9 cellular contexts compared by ENCODE assay signal in genomic region chr10:11741608-11742007, GRCh38. TPM values are rescaled to one million over a fixed set of nuclear protein-coding genes. Genes with fewer than 3 reads are reported as not detected.
A peak's percentile ranks its signal among the peaks of the same experiment; 100 is the strongest.
DNase-seq lines count a peak whose midpoint lies in the region; ATAC-seq, FAIRE-seq and TF ChIP-seq lines count a peak whose summit lies in the region.
"Had no signal": no experiment of that assay in that cellular context is flagged by ENCODE, and none has a peak within 500 bp of the region (broad histone marks: within the 10 kb centered on the region; RNA-seq: fewer than 3 reads in every experiment).

No MANE protein-coding gene starts in this region.

- no peak for TF ChIP-seq CTCF in C4-2B (conservative IDR thresholded peaks at IDR 0.05)
- TF ChIP-seq CTCF in MM.1S (IDR thresholded peaks at IDR 0.05; ENCODE audit: low read length), result no peak
- no peak for TF ChIP-seq CTCF in endothelial cell of umbilical vein (IDR thresholded peaks at IDR 0.05; ENCODE audit: extremely low read depth in 1 of 2, insufficient read depth in 1 of 2, low read depth in 1 of 2, low read length in 2 of 2)
- no peak for TF ChIP-seq CTCF in parathyroid adenoma (IDR thresholded peaks at IDR 0.05)
- TF ChIP-seq CTCF in mucosa of descending colon (IDR thresholded peaks at IDR 0.05), result no peak

- H3K4me3 ChIP-seq in MM.1S (ENCODE audit: low read length) (peak overlapping the region; percentile 44), endothelial cell of umbilical vein (replicated peaks in 1 of 3; ENCODE audit: insufficient read depth in 1 of 3, low read depth in 1 of 3, low read length in 3 of 3) (peak overlapping the region in 1 of 3 experiments; percentile 12), parathyroid adenoma (ENCODE audit: low read depth, low read length) (peak overlapping the region; percentile 44), mucosa of descending colon (no peak overlapping the region)

- TF ChIP-seq POLR2A in endothelial cell of umbilical vein (IDR thresholded peaks at IDR 0.05; ENCODE audit: low read depth, low read length), result no peak

- POLR2A ChIA-PET in endothelial cell of umbilical vein (lab: Charles Lee), result no interaction called here

- H3K4me1 ChIP-seq in MM.1S (ENCODE audit: low read length) (no peaks in the 10 kb centered on the region), endothelial cell of umbilical vein (ENCODE audit: control insufficient read depth, extremely low read depth, insufficient read depth, low read length) (peaks cover 3% of the 10 kb centered on the region), parathyroid adenoma (peaks cover 7% of the 10 kb centered on the region), mucosa of descending colon (ENCODE audit: low read depth) (peaks cover 2% of the 10 kb centered on the region)

- dilution Hi-C loops in endothelial cell of umbilical vein (cut with MboI; ENCODE audit: extremely low pct_ligation_motif_present, low sequenced_read_pairs), result no loop called here

- H3K36me3 ChIP-seq in MM.1S (replicated peaks; ENCODE audit: insufficient read depth, low read length), result no peaks in the 10 kb centered on the region
- H3K36me3 ChIP-seq in endothelial cell of umbilical vein (ENCODE audit: control insufficient read depth in 2 of 2, extremely low read depth in 1 of 2, insufficient read depth in 2 of 2, low read length in 2 of 2), result no peaks in the 10 kb centered on the region
- H3K36me3 ChIP-seq in parathyroid adenoma (ENCODE audit: control insufficient read depth, insufficient read depth, low read length), result no peaks in the 10 kb centered on the region
- no peaks in the 10 kb centered on the region for H3K36me3 ChIP-seq in mucosa of descending colon (ENCODE audit: low read depth)

- H3K9me1 ChIP-seq in endothelial cell of umbilical vein (replicated peaks; ENCODE audit: control insufficient read depth, extremely low read depth, insufficient read depth, low read length), result no peaks in the 10 kb centered on the region

- CTCF ChIA-PET in endothelial cell of umbilical vein (lab: Charles Lee), result interaction anchor here (1.1 kb wide), 1 partner anchor 17 kb away, joined by 3 read pairs; no protein-coding TSS in a partner anchor

- FAIRE-seq in endothelial cell of umbilical vein (lab: Jason Lieb, UNC), result no peak

- H3K27ac ChIP-seq in C4-2B (peak overlapping the region; percentile 85; the same call in 1 of the 2 replicates), MM.1S (ENCODE audit: low read length) (no peak overlapping the region), endothelial cell of umbilical vein (ENCODE audit: insufficient read depth, low read depth, low read length) (no peak overlapping the region), parathyroid adenoma (no peak overlapping the region)

- ATAC-seq in GM18498 (IDR thresholded peaks at IDR 0.05; ENCODE audit: unreplicated experiment), result no peak
- no peak for ATAC-seq in HG02798 (IDR thresholded peaks at IDR 0.05; ENCODE audit: poor library complexity, unreplicated experiment)
- ATAC-seq in mucosa of descending colon, result no peak

- no peaks in the 10 kb centered on the region for H3K79me2 ChIP-seq in MM.1S (ENCODE audit: low read length)
- H3K79me2 ChIP-seq in endothelial cell of umbilical vein (ENCODE audit: control insufficient read depth, insufficient read depth, low read length), result no peaks in the 10 kb centered on the region
- H3K79me2 ChIP-seq in parathyroid adenoma, result no peaks in the 10 kb centered on the region

- intact Hi-C loops in endothelial cell of umbilical vein (cut with micrococcal nuclease) (loop anchor here (5.0 kb wide), 1 partner anchor 224 kb away; no protein-coding TSS in a partner anchor), posterior vena cava (cut with DNase I) (no loop called here), mucosa of descending colon (cut with DNase I, micrococcal nuclease) (no loop called here)

- H4K20me1 ChIP-seq in MM.1S (ENCODE audit: insufficient read depth, low read length) (no peaks in the 10 kb centered on the region), endothelial cell of umbilical vein (replicated peaks; ENCODE audit: control insufficient read depth, extremely low read depth, insufficient read depth, low read length) (no peaks in the 10 kb centered on the region)

- H3K9ac ChIP-seq in MM.1S (ENCODE audit: low read length) (no peak overlapping the region), endothelial cell of umbilical vein (replicated peaks; ENCODE audit: extremely low read depth, insufficient read depth, low read length) (no peak overlapping the region), parathyroid adenoma (no peak overlapping the region)

- DNase-seq in MM.1S (no peak), endothelial cell of umbilical vein (ENCODE audit: low read depth, low spot score) (no peak), posterior vena cava (ENCODE audit: low spot score) (no peak), mucosa of descending colon (no peak)
- DNase-seq: NCI-H2081 treated with DMSO at 0.1 percent for 48 hours had no signal

- H3F3A ChIP-seq in MM.1S (ENCODE audit: insufficient read depth, low read length), result no peaks in the 10 kb centered on the region

- H3K9me3 ChIP-seq in MM.1S (replicated peaks; ENCODE audit: insufficient read depth, low read length), result no peaks in the 10 kb centered on the region
- no peaks in the 10 kb centered on the region for H3K9me3 ChIP-seq in endothelial cell of umbilical vein (replicated peaks; ENCODE audit: control insufficient read depth, insufficient read depth, low read length)
- no peaks in the 10 kb centered on the region for H3K9me3 ChIP-seq in parathyroid adenoma (ENCODE audit: control insufficient read depth, low read length)
- H3K9me3 ChIP-seq in mucosa of descending colon, result no peaks in the 10 kb centered on the region

- BruUV-seq in endothelial cell of umbilical vein (replicated peaks; lab: Mats Ljungman, UMichigan), result no TSS peak

- H2AFZ ChIP-seq in MM.1S (ENCODE audit: low read length), result no peak overlapping the region
- peak overlapping the region; percentile 83 for H2AFZ ChIP-seq in endothelial cell of umbilical vein (ENCODE audit: low read depth, low read length)
- peak overlapping the region; percentile 89 for H2AFZ ChIP-seq in parathyroid adenoma

- H3K27me3 ChIP-seq in MM.1S (replicated peaks; ENCODE audit: insufficient read depth, low read length) (no peaks in the 10 kb centered on the region; the same call in 1 of the 2 replicates), endothelial cell of umbilical vein (ENCODE audit: control insufficient read depth in 2 of 2, insufficient read depth in 2 of 2, low read length in 2 of 2) (peaks cover 0 to 2% of the 10 kb centered on the region in 2 experiments), parathyroid adenoma (ENCODE audit: control insufficient read depth, insufficient read depth, low read length) (no peaks in the 10 kb centered on the region)

- no peaks in the 10 kb centered on the region for H3K9me2 ChIP-seq in MM.1S (replicated peaks; ENCODE audit: insufficient read depth, low read length)

- peak overlapping the region; percentile 48; the same call in 1 of the 2 replicates for H3K4me2 ChIP-seq in MM.1S (ENCODE audit: low read depth, low read length)
- peak overlapping the region; percentile 63 for H3K4me2 ChIP-seq in endothelial cell of umbilical vein (ENCODE audit: insufficient read depth, low read length)
- H3K4me2 ChIP-seq in parathyroid adenoma (ENCODE audit: low read length), result peak overlapping the region; percentile 75

TF ChIP-seq in endothelial cell of umbilical vein, 7 proteins besides CTCF, POLR2A, EP300 and RAD21:
- TF ChIP-seq MYC (IDR thresholded peaks at IDR 0.05; ENCODE audit: low read depth, low read length) (no peak), POLR2AphosphoS5 (IDR thresholded peaks at IDR 0.05; ENCODE audit: insufficient read depth, low read depth, low read length) (no peak), MAX (IDR thresholded peaks at IDR 0.05; ENCODE audit: insufficient read depth, insufficient read length) (no peak), JUN (IDR thresholded peaks at IDR 0.05; ENCODE audit: borderline replicate concordance, insufficient read depth, insufficient read length, low read depth) (no peak), EZH2 (IDR thresholded peaks at IDR 0.05; ENCODE audit: borderline replicate concordance, low read depth, low read length, severe bottlenecking) (no peak), FOS (IDR thresholded peaks at IDR 0.05; ENCODE audit: borderline replicate concordance, insufficient read depth, low read length) (no peak), GATA2 (IDR thresholded peaks at IDR 0.05; ENCODE audit: insufficient read depth, insufficient read length, low read depth, low read length) (no peak)

RNA-seq across cellular contexts. Expression of gene ECHDC3, which starts 0.6 kb away (rescaled TPM):
- total RNA-seq in endothelial cell of umbilical vein (3.7 and 6.0 TPM in 2 replicates), posterior vena cava (1 to 10 TPM; 7.7 to 8.1 TPM), mucosa of descending colon (1 to 10 TPM in 2 of 3 donors, under 1 TPM in 1; 0.43 to 9.4 (median 1.3) TPM)
- 6.1 and 7.3 TPM in 2 replicates for polyA plus RNA-seq in endothelial cell of umbilical vein
- polyA plus RNA-seq in endothelial cell of umbilical vein (2011; cell fraction: cytosol; rRNA removed), result 5.5 and 5.9 TPM in 2 replicates
- polyA plus RNA-seq in endothelial cell of umbilical vein (2011; cell fraction: nucleus; rRNA removed), result 4.3 and 5.0 TPM in 2 replicates
- 6.5 and 7.7 TPM in 2 replicates for polyA plus RNA-seq in endothelial cell of umbilical vein (2012)
- 2.3 and 5.2 TPM in 2 replicates for polyA minus RNA-seq in endothelial cell of umbilical vein
- polyA minus RNA-seq in endothelial cell of umbilical vein (2011; cell fraction: cytosol; rRNA and poly(A)+ RNA removed), result 3.3 TPM
- 2.7 TPM in 2 replicates for polyA minus RNA-seq in endothelial cell of umbilical vein (2011; cell fraction: nucleus; rRNA and poly(A)+ RNA removed)
